Comparison of ENCODE assay signal across 20 cellular contexts in the genomic region with DNA sequence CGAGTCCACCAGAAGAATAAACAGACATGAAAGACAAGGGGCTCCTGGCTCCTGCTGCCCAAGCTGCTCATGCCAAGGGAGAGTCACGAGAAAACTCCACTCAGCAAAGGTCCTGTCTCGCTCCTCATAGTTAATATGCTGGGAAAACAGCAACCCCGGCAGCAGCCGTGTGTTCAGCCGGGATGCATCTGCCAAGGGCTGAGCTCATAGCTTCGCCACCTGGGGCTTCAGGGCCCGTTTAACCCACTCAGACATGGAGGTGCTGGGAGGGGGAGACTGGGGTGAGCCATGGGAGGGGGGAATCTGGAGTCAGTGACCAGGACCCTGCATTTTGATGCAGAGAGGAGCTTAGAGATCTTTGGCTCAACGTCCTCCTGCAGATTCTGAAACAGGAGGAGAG.
DNase-seq lines count a peak whose midpoint lies in the region; ATAC-seq and TF ChIP-seq lines count a peak whose summit lies in the region.
"Had no signal": no experiment of that assay in that cellular context is flagged by ENCODE, and none has a peak within 500 bp of the region (broad histone marks: within the 10 kb centered on the region; RNA-seq: fewer than 3 reads in every experiment).

No MANE protein-coding gene starts in this region.

- POLR2A ChIA-PET in HEK293 (lab: Yijun Ruan, JAX), result no interaction called here

- DNase-seq in NCI-H2171 (lab: John Stamatoyannopoulos, UW) (peak; percentile 55), colonic mucosa (peak; percentile 13), retina (peak; percentile 53), amygdala (lab: John Stamatoyannopoulos, UW) (no peak), NCI-H774 (lab: John Stamatoyannopoulos, UW) (no peak)
- DNase-seq in activated T-cell treated with anti-CD3 and anti-CD28 coated beads, Interleukin-2, amount 50 U/mL, for 24 hours, result no peak
- DNase-seq: activated CD4-positive, alpha-beta T cell treated with anti-CD3 and anti-CD28 coated beads, Interleukin-2, amount 50 U/mL, for 1 hour; activated naive CD4-positive, alpha-beta T cell treated with Interleukin-2 at 50 U/mL for 16 hours; activated T-cell treated with anti-CD3 and anti-CD28 coated beads, Interleukin-2, amount 50 U/mL, for 1 hour; CD4-positive, alpha-beta memory T cell; DMS79; KG1; left lung; mucosa of descending colon; NCI-H2029 treated with DMSO at 0.1 percent for 48 hours; NCI-H510A; psoas muscle had no signal

- no peaks in the 10 kb centered on the region for H3K27me3 ChIP-seq in colonic mucosa

- CTCF ChIA-PET in HEK293 (lab: Yijun Ruan, JAX), result no interaction called here

- H3K36me3 Mint-ChIP-seq in activated T-cell treated with anti-CD3 and anti-CD28 coated beads, Interleukin-2, amount 50 U/mL, for 24 hours (ENCODE audit: low read depth), result no peaks in the 10 kb centered on the region
- H3K36me3 Mint-ChIP-seq: CD4-positive, alpha-beta memory T cell had no signal

- no peaks in the 10 kb centered on the region for H3K36me3 ChIP-seq in HEK293 (ENCODE audit: control insufficient read depth in 2 of 2, insufficient read depth in 1 of 2, low read length in 2 of 2)
- no peaks in the 10 kb centered on the region for H3K36me3 ChIP-seq in colonic mucosa
- H3K36me3 ChIP-seq: left lung had no signal

- H3K4me1 ChIP-seq in HEK293 (ENCODE audit: control insufficient read depth, insufficient read depth, low read length) (no peaks in the 10 kb centered on the region), colonic mucosa (no peaks in the 10 kb centered on the region)
- H3K4me1 ChIP-seq: left lung, psoas muscle had no signal

- no peak overlapping the region for H3K27ac Mint-ChIP-seq in activated T-cell treated with anti-CD3 and anti-CD28 coated beads, Interleukin-2, amount 50 U/mL, for 24 hours
- H3K27ac Mint-ChIP-seq: CD4-positive, alpha-beta memory T cell had no signal

- H3K9ac ChIP-seq in colonic mucosa (ENCODE audit: low read depth in 2 of 2, low read length in 2 of 2), result no peak overlapping the region

- H3K9me3 ChIP-seq in HEK293 (ENCODE audit: control insufficient read depth, insufficient read depth, low read depth, low read length) (no peaks in the 10 kb centered on the region), colonic mucosa (no peaks in the 10 kb centered on the region)
- H3K9me3 ChIP-seq: left lung, mucosa of descending colon, psoas muscle had no signal

- no peak overlapping the region for H3K4me3 Mint-ChIP-seq in activated T-cell treated with anti-CD3 and anti-CD28 coated beads, Interleukin-2, amount 50 U/mL, for 24 hours
- H3K4me3 Mint-ChIP-seq: CD4-positive, alpha-beta memory T cell; neural crest cell had no signal

- no peaks in the 10 kb centered on the region for H3K9me3 Mint-ChIP-seq in activated T-cell treated with anti-CD3 and anti-CD28 coated beads, Interleukin-2, amount 50 U/mL, for 24 hours
- H3K9me3 Mint-ChIP-seq: neural crest cell had no signal

- TF ChIP-seq CTCF in HEK293 (tag by site-specific recombination; IDR thresholded peaks at IDR 0.05) (no peak), colonic mucosa (IDR thresholded peaks at IDR 0.05) (no peak)

- no peak overlapping the region for H3K4me3 ChIP-seq in HEK293 (ENCODE audit: low read depth, low read length)
- no peak overlapping the region for H3K4me3 ChIP-seq in colonic mucosa
- H3K4me3 ChIP-seq: left lung, mucosa of descending colon, psoas muscle had no signal

- intact Hi-C loops in colonic mucosa (cut with DNase I), result no loop called here

- no peak for ATAC-seq in GM21619 (IDR thresholded peaks at IDR 0.05; ENCODE audit: unreplicated experiment)
- ATAC-seq: left lung, mucosa of descending colon, psoas muscle had no signal

- no peaks in the 10 kb centered on the region for H3K4me1 Mint-ChIP-seq in activated T-cell treated with anti-CD3 and anti-CD28 coated beads, Interleukin-2, amount 50 U/mL, for 24 hours (ENCODE audit: low read depth)
- H3K4me1 Mint-ChIP-seq: CD4-positive, alpha-beta memory T cell; neural crest cell had no signal

- H3K27ac ChIP-seq in HEK293 (ENCODE audit: extremely low read depth, low read depth, low read length), result no peak overlapping the region
- no peak overlapping the region for H3K27ac ChIP-seq in colonic mucosa
- H3K27ac ChIP-seq: left lung, psoas muscle had no signal

- peaks cover 29% of the 10 kb centered on the region for H3K27me3 Mint-ChIP-seq in activated T-cell treated with anti-CD3 and anti-CD28 coated beads, Interleukin-2, amount 50 U/mL, for 24 hours

TF ChIP-seq in HEK293, 187 proteins besides CTCF, POLR2A, EP300 and RAD21:
- TF ChIP-seq GLIS1 (tag by site-specific recombination; IDR thresholded peaks at IDR 0.05) (0 out of 2 replicates have a peak, but pooled peaks have one; percentile 13), ZNF777 (tag by site-specific recombination; IDR thresholded peaks at IDR 0.05; ENCODE audit: borderline replicate concordance) (no peak), ZNF266 (tag by site-specific recombination; IDR thresholded peaks at IDR 0.05; ENCODE audit: low read depth) (no peak)

Comparison
In these comparisons a context has a peak if more than half of its experiments do, and no peak if none do; other contexts are left out.
1. DNase-seq: peak in NCI-H2171 (single experiment), colonic mucosa (single experiment) and retina (single experiment); none in amygdala (0 of 56), activated T-cell treated with anti-CD3 and anti-CD28 coated beads, Interleukin-2, amount 50 U/mL, for 24 hours (single experiment) and NCI-H774 (single experiment).